In genomic region chr2:95313296-95314265, GRCh38 we compare ENCODE assay signal across 22 cellular contexts. TPM values are rescaled to one million over a fixed set of nuclear protein-coding genes. Genes with fewer than 3 reads are reported as not detected.
DNase-seq lines count a peak whose midpoint lies in the region; ATAC-seq and TF ChIP-seq lines count a peak whose summit lies in the region.
"Had no signal": no experiment of that assay in that cellular context is flagged by ENCODE, and none has a peak within 500 bp of the region (broad histone marks: within the 10 kb centered on the region; RNA-seq: fewer than 3 reads in every experiment).

No MANE protein-coding gene starts in this region.

- H3K4me1 ChIP-seq in right cardiac atrium (ENCODE audit: control insufficient read depth, insufficient read depth, low read length) (no peaks in the 10 kb centered on the region), mucosa of descending colon (ENCODE audit: low read depth) (no peaks in the 10 kb centered on the region)
- H3K4me1 ChIP-seq: ascending aorta had no signal

- WGBS in right cardiac atrium: 81% methylated on average over 21 of the region's 21 CpGs

- peak overlapping the region in 1 of 5 experiments; percentile 15 for H3K4me3 Mint-ChIP-seq in brain
- no peak overlapping the region for H3K4me3 Mint-ChIP-seq in activated naive CD4-positive, alpha-beta T cell treated with anti-CD3 and anti-CD28 coated beads for 36 hours
- H3K4me3 Mint-ChIP-seq: activated T-cell treated with anti-CD3 and anti-CD28 coated beads, Interleukin-2, amount 50 U/mL, for 72 hours; mesothelial cell of epicardium; nephron had no signal

- no peaks in the 10 kb centered on the region for H3K36me3 Mint-ChIP-seq in brain
- no peaks in the 10 kb centered on the region for H3K36me3 Mint-ChIP-seq in activated naive CD4-positive, alpha-beta T cell treated with anti-CD3 and anti-CD28 coated beads for 36 hours (ENCODE audit: low read depth)
- H3K36me3 Mint-ChIP-seq: activated naive CD4-positive, alpha-beta T cell treated with anti-CD3 and anti-CD28 coated beads, Interleukin-2, amount 50 U/mL, for 72 hours; mesothelial cell of epicardium had no signal

- CTCF ChIA-PET in activated naive CD4-positive, alpha-beta T cell treated with anti-CD3 and anti-CD28 coated beads for 36 hours (lab: Charles Lee): no interaction called here

- peaks cover 0 to 2% (median 0%) of the 10 kb centered on the region in 5 experiments for H3K9me3 Mint-ChIP-seq in brain
- no peaks in the 10 kb centered on the region for H3K9me3 Mint-ChIP-seq in activated naive CD4-positive, alpha-beta T cell treated with anti-CD3 and anti-CD28 coated beads for 36 hours
- H3K9me3 Mint-ChIP-seq: activated naive CD4-positive, alpha-beta T cell treated with anti-CD3 and anti-CD28 coated beads, Interleukin-2, amount 50 U/mL, for 72 hours; activated T-cell treated with anti-CD3 and anti-CD28 coated beads, Interleukin-2, amount 50 U/mL, for 72 hours; mesothelial cell of epicardium; nephron had no signal

- H3K27me3 ChIP-seq in right cardiac atrium (ENCODE audit: control insufficient read depth, insufficient read depth): no peaks in the 10 kb centered on the region
- H3K27me3 ChIP-seq: ascending aorta had no signal

- H3K27me3 Mint-ChIP-seq in brain: peaks cover 2% of the 10 kb centered on the region
- peaks cover 2% of the 10 kb centered on the region for H3K27me3 Mint-ChIP-seq in activated naive CD4-positive, alpha-beta T cell treated with anti-CD3 and anti-CD28 coated beads for 36 hours (ENCODE audit: low read depth)

- H3K27ac ChIP-seq in right cardiac atrium (ENCODE audit: low read length): no peak overlapping the region
- H3K27ac ChIP-seq: ascending aorta, C4-2B, GM23248, suprapubic skin had no signal

- H3K4me3 ChIP-seq in right cardiac atrium (ENCODE audit: low read length): no peak overlapping the region
- no peak overlapping the region for H3K4me3 ChIP-seq in mucosa of descending colon
- H3K4me3 ChIP-seq: ascending aorta, GM23248, suprapubic skin had no signal

- H3K27ac Mint-ChIP-seq in brain: peak overlapping the region in 4 of 5 experiments; percentile 33 to 93 (median 73)
- no peak overlapping the region for H3K27ac Mint-ChIP-seq in activated naive CD4-positive, alpha-beta T cell treated with anti-CD3 and anti-CD28 coated beads for 36 hours
- H3K27ac Mint-ChIP-seq: activated naive CD4-positive, alpha-beta T cell treated with anti-CD3 and anti-CD28 coated beads, Interleukin-2, amount 50 U/mL, for 72 hours; activated T-cell treated with anti-CD3 and anti-CD28 coated beads, Interleukin-2, amount 50 U/mL, for 72 hours; mesothelial cell of epicardium; nephron had no signal

- intact Hi-C loops in right cardiac atrium (cut with DNase I) (no loop called here), left cardiac atrium (cut with DNase I) (loop anchor here (10.0 kb wide), 1 partner anchor 119 kb away; no protein-coding TSS in a partner anchor), mucosa of descending colon (cut with DNase I, micrococcal nuclease) (loop anchor here in 1 of 2 donors (10.0 kb wide), 1 partner anchor 79 kb away; no protein-coding TSS in a partner anchor)
- intact Hi-C loops in activated naive CD4-positive, alpha-beta T cell treated with anti-CD3 and anti-CD28 coated beads for 36 hours (cut with micrococcal nuclease): no loop called here

- no peaks in the 10 kb centered on the region for H3K36me3 ChIP-seq in mucosa of descending colon (ENCODE audit: low read depth)
- H3K36me3 ChIP-seq: ascending aorta, suprapubic skin had no signal

- DNase-seq in right cardiac atrium (peak in 2 of 3 donors; percentile 20 to 32), left cardiac atrium (no peak), mucosa of descending colon (peak in 2 of 3 donors; percentile 14 to 23), HUDEP-2 (lab: John Stamatoyannopoulos, UW; ENCODE audit: unreplicated experiment in 76 of 76) (no peak), NCI-H226 (no peak)
- DNase-seq in activated naive CD4-positive, alpha-beta T cell treated with anti-CD3 and anti-CD28 coated beads for 36 hours: no peak
- DNase-seq: activated CD4-positive, alpha-beta T cell treated with anti-CD3 and anti-CD28 coated beads for 1 hour; activated T-cell treated with anti-CD3 and anti-CD28 coated beads, Interleukin-2, amount 50 U/mL, for 72 hours; effector memory CD4-positive, alpha-beta T cell; GM23248; kidney glomerular epithelial cell; NCI-H1417 treated with DMSO at 0.1 percent for 48 hours; stimulated activated CD4-positive, alpha-beta T cell treated with anti-CD3 and anti-CD28 coated beads, Interleukin-1b, Interleukin-23, amount 100 ng/mL, for 48 hours had no signal

- ATAC-seq in right cardiac atrium (no peak), left cardiac atrium (no peak), mucosa of descending colon (no peak), HG02610 (IDR thresholded peaks at IDR 0.05; ENCODE audit: unreplicated experiment) (no peak)
- ATAC-seq: activated naive CD4-positive, alpha-beta T cell treated with anti-CD3 and anti-CD28 coated beads, Interleukin-2, amount 50 U/mL, for 72 hours; activated T-cell treated with anti-CD3 and anti-CD28 coated beads, Interleukin-2, amount 50 U/mL, for 72 hours had no signal

- TF ChIP-seq CTCF in brain (conservative IDR thresholded peaks at IDR 0.05): no peak
- TF ChIP-seq CTCF in mucosa of descending colon (IDR thresholded peaks at IDR 0.05): no peak

- H3K9me3 ChIP-seq in right cardiac atrium (ENCODE audit: control insufficient read depth, low read length) (no peaks in the 10 kb centered on the region), mucosa of descending colon (no peaks in the 10 kb centered on the region)
- H3K9me3 ChIP-seq: ascending aorta, suprapubic skin had no signal

- H3K4me1 Mint-ChIP-seq in brain: peaks cover 50% of the 10 kb centered on the region
- no peaks in the 10 kb centered on the region for H3K4me1 Mint-ChIP-seq in activated naive CD4-positive, alpha-beta T cell treated with anti-CD3 and anti-CD28 coated beads for 36 hours (ENCODE audit: low read depth)

RNA-seq across cellular contexts. Expression of gene KCNIP3, which starts 16.4 kb away (rescaled TPM):
- total RNA-seq in right cardiac atrium (1 to 10 TPM; 1.9 to 5.9 (median 2.9) TPM), left cardiac atrium (1 to 10 TPM; 2.6 to 4.1 TPM), mucosa of descending colon (10 to 100 TPM in 1 of 3 donors, 1 to 10 TPM in 2; 3.0 to 12.5 (median 4.1) TPM)
- polyA plus RNA-seq in right cardiac atrium (3.9 TPM), brain (ENCODE audit: insufficient read depth, low read depth, low replicate concordance) (29.5 TPM)
- total RNA-seq in activated naive CD4-positive, alpha-beta T cell treated with anti-CD3 and anti-CD28 coated beads for 36 hours: not detected
- total RNA-seq: activated CD8-positive, alpha-beta memory T cell treated with anti-CD3 and anti-CD28 coated beads for 36 hours; activated naive CD4-positive, alpha-beta T cell treated with anti-CD3 and anti-CD28 coated beads, Interleukin-2, amount 50 U/mL, for 72 hours; activated T-cell treated with anti-CD3 and anti-CD28 coated beads, Interleukin-2, amount 50 U/mL, for 72 hours had no signal

RNA-seq across cellular contexts. Expression of gene PROM2, which starts 39.3 kb away (rescaled TPM):
- total RNA-seq in right cardiac atrium (1 to 10 TPM in 3 of 4 donors, under 1 TPM in 1; 0.66 to 1.6 (median 1.3) TPM), left cardiac atrium (under 1 TPM; 0.29 to 0.84 TPM), mucosa of descending colon (10 to 100 TPM; 24.4 to 44.0 (median 35.8) TPM)
- polyA plus RNA-seq in right cardiac atrium (0.79 TPM), brain (ENCODE audit: insufficient read depth, low read depth, low replicate concordance) (1.7 TPM)
- total RNA-seq in activated naive CD4-positive, alpha-beta T cell treated with anti-CD3 and anti-CD28 coated beads for 36 hours: under 1 TPM; 0.45 to 0.89 TPM
- total RNA-seq: ascending aorta had no signal

Comparison
In these comparisons a context has a peak if more than half of its experiments do, and no peak if none do; other contexts are left out.
1. DNase-seq: peak in right cardiac atrium (2 of 3) and mucosa of descending colon (2 of 3); none in left cardiac atrium (single experiment), activated naive CD4-positive, alpha-beta T cell treated with anti-CD3 and anti-CD28 coated beads for 36 hours (single experiment), HUDEP-2 (0 of 76) and NCI-H226 (single experiment).
2. intact Hi-C loops: an anchor here in left cardiac atrium (10.0 kb wide); none called in right cardiac atrium and activated naive CD4-positive, alpha-beta T cell treated with anti-CD3 and anti-CD28 coated beads for 36 hours.
3. RNA of gene PROM2, which starts 39.3 kb away (total RNA-seq): 24.4 to 44.0 TPM in mucosa of descending colon; 0.66 to 1.6 TPM in right cardiac atrium, 0.45 to 0.89 TPM in activated naive CD4-positive, alpha-beta T cell treated with anti-CD3 and anti-CD28 coated beads for 36 hours and 0.29 to 0.84 TPM in left cardiac atrium; every median in the first group is over 4 times any median in the second.